In the genomic region with DNA sequence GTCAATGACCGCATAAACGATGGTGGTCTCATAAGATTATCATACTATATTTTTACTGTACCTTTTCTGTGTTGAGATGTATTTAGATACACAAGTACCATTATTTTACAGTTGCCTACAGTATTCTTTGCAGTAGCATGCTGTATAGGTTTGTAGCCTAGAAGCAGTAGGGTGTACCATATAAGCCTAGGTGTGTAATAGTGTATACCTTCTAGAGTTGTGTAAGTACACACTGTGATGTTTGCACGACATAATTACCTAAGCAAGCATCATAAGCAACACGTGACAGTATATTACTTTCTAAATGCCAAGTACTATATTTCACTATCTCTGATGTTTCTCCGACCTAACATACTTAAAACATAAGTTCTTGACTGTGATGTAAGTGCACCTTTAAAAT, we compare ENCODE assay signal across 12 cellular contexts. TPM values are rescaled to one million over a fixed set of nuclear protein-coding genes. Genes with fewer than 3 reads are reported as not detected.
DNase-seq lines count a peak whose midpoint lies in the region; ATAC-seq and TF ChIP-seq lines count a peak whose summit lies in the region.
"Had no signal": no experiment of that assay in that cellular context is flagged by ENCODE, and none has a peak within 500 bp of the region (broad histone marks: within the 10 kb centered on the region; RNA-seq: fewer than 3 reads in every experiment).

No MANE protein-coding gene starts in this region.

- no peak for DNase-seq in activated CD4-positive, CD25-positive, alpha-beta regulatory T cell treated with anti-CD3 and anti-CD28 coated beads, Interleukin-2, amount 50 U/mL, for 72 hours
- DNase-seq in left kidney (ENCODE audit: low read depth, low spot score) (peak; percentile 8), DMS79 (lab: John Stamatoyannopoulos, UW) (no peak), head of caudate nucleus (no peak)
- DNase-seq: kidney glomerular epithelial cell; NCI-H774; stimulated activated CD8-positive, alpha-beta memory T cell treated with anti-CD3 and anti-CD28 coated beads, Interleukin-4, amount 100 ng/mL, for 48 hours had no signal

- H3K27ac ChIP-seq in subcutaneous abdominal adipose tissue (ENCODE audit: low read depth, low read length) = peak overlapping the region; percentile 60
- H3K27ac ChIP-seq: 22Rv1 had no signal

- peak overlapping the region; percentile 63 to 93 (median 83) for H3K4me3 ChIP-seq in subcutaneous abdominal adipose tissue (ENCODE audit: low read depth in 1 of 5, low read length in 5 of 5)

- peaks cover 0 to 34% (median 27%) of the 10 kb centered on the region in 5 donors for H3K4me1 ChIP-seq in subcutaneous abdominal adipose tissue (ENCODE audit: control insufficient read depth in 5 of 5, insufficient read depth in 5 of 5, low read length in 5 of 5)

- no peaks in the 10 kb centered on the region for H3K9me3 Mint-ChIP-seq in brain

- peaks cover 13% of the 10 kb centered on the region for H3K4me1 Mint-ChIP-seq in brain

- peak; percentile 55 to 60 for ATAC-seq in activated CD4-positive, CD25-positive, alpha-beta regulatory T cell treated with anti-CD3 and anti-CD28 coated beads, Interleukin-2, amount 50 U/mL, for 24 hours
- no peak for ATAC-seq in GM21367 (IDR thresholded peaks at IDR 0.05; ENCODE audit: unreplicated experiment)

- H3K9ac ChIP-seq in subcutaneous abdominal adipose tissue (ENCODE audit: low read length in 5 of 5) = peak overlapping the region; percentile 59 to 91 (median 73)

- intact Hi-C loops in head of caudate nucleus (cut with DNase I) = no loop called here

- H3K27ac Mint-ChIP-seq in brain = peak overlapping the region in 1 of 5 experiments; percentile 99

- peak overlapping the region in 3 of 5 experiments; percentile 19 to 82 (median 73) for H3K4me3 Mint-ChIP-seq in brain

- H3K9me3 ChIP-seq in subcutaneous abdominal adipose tissue (ENCODE audit: control insufficient read depth in 5 of 5, low read length in 5 of 5) = no peaks in the 10 kb centered on the region

- no peaks in the 10 kb centered on the region for H3K27me3 ChIP-seq in subcutaneous abdominal adipose tissue (ENCODE audit: control insufficient read depth in 5 of 5, insufficient read depth in 4 of 5, low read length in 5 of 5)

- no peaks in the 10 kb centered on the region for H3K27me3 Mint-ChIP-seq in brain

- peaks cover 55% of the 10 kb centered on the region for H3K36me3 Mint-ChIP-seq in brain

- no peak for TF ChIP-seq CTCF in brain (conservative IDR thresholded peaks at IDR 0.05)

- peaks cover 0 to 4% (median 0%) of the 10 kb centered on the region in 5 donors for H3K36me3 ChIP-seq in subcutaneous abdominal adipose tissue (ENCODE audit: control insufficient read depth in 5 of 5, insufficient read depth in 5 of 5, low read length in 5 of 5)

RNA-seq across cellular contexts. Expression of gene LPAR6, which starts 2.7 kb away (rescaled TPM):
- polyA plus RNA-seq in brain (ENCODE audit: insufficient read depth, low read depth, low replicate concordance) = 1.0 TPM
